In genomic region chr5:178221857-178222256, GRCh38 we compare ENCODE assay signal across 20 cellular contexts. TPM values are rescaled to one million over a fixed set of nuclear protein-coding genes. Genes with fewer than 3 reads are reported as not detected.
A peak's percentile ranks its signal among the peaks of the same experiment; 100 is the strongest.
DNase-seq lines count a peak whose midpoint lies in the region; ATAC-seq, FAIRE-seq and TF ChIP-seq lines count a peak whose summit lies in the region.
"Had no signal": no experiment of that assay in that cellular context is flagged by ENCODE, and none has a peak within 500 bp of the region (broad histone marks: within the 10 kb centered on the region; RNA-seq: fewer than 3 reads in every experiment).

No MANE protein-coding gene starts in this region.

- no peaks in the 10 kb centered on the region for H3K9me3 ChIP-seq in adrenal gland (replicated peaks in 1 of 3)
- H3K9me3 ChIP-seq: esophagus muscularis mucosa had no signal

- H3K4me1 Mint-ChIP-seq in T-helper 2 cell treated with Interferon-gamma antibody and Interleukin-4, amounts not matched to agents 5 μg/mL and 100 μg/mL, for 36 hours (ENCODE audit: low read depth) = peaks cover 6% of the 10 kb centered on the region
- H3K4me1 Mint-ChIP-seq in HFFc6 (ENCODE audit: low read depth) (no peaks in the 10 kb centered on the region; the same call in 1 of the 2 replicates), brain (peaks cover 19% of the 10 kb centered on the region), nephron progenitor cell (peaks cover 20% of the 10 kb centered on the region)

- no peak for FAIRE-seq in frontal cortex (lab: Jason Lieb, UNC)
- FAIRE-seq: GM12891 had no signal

- intact Hi-C loops in adrenal gland (cut with DNase I) = no loop called here

- no peak for TF ChIP-seq POLR2A in adrenal gland (IDR thresholded peaks at IDR 0.05)

- H3K9me3 Mint-ChIP-seq in T-helper 2 cell treated with Interferon-gamma antibody and Interleukin-4, amounts not matched to agents 5 μg/mL and 100 μg/mL, for 36 hours = no peaks in the 10 kb centered on the region
- H3K9me3 Mint-ChIP-seq in HFFc6 (no peaks in the 10 kb centered on the region; the same call in 1 of the 2 replicates), brain (no peaks in the 10 kb centered on the region), nephron progenitor cell (no peaks in the 10 kb centered on the region)

- no peak for ATAC-seq in GM18511 (IDR thresholded peaks at IDR 0.05; ENCODE audit: unreplicated experiment)
- ATAC-seq: left cardiac atrium had no signal

- H3K36me3 ChIP-seq in adrenal gland (replicated peaks in 1 of 2) = peaks cover 0 to 2% of the 10 kb centered on the region in 2 donors

- peaks cover 43% of the 10 kb centered on the region for H3K36me3 Mint-ChIP-seq in T-helper 2 cell treated with Interferon-gamma antibody and Interleukin-4, amounts not matched to agents 5 μg/mL and 100 μg/mL, for 36 hours (ENCODE audit: low read depth)
- peaks cover 35% of the 10 kb centered on the region for H3K36me3 Mint-ChIP-seq in HFFc6 (ENCODE audit: low read depth)
- H3K36me3 Mint-ChIP-seq in brain = peaks cover 64% of the 10 kb centered on the region
- peaks cover 71% of the 10 kb centered on the region for H3K36me3 Mint-ChIP-seq in nephron progenitor cell (ENCODE audit: low read depth)

- H3K27ac ChIP-seq in adrenal gland = peak overlapping the region in 1 of 5 donors; percentile 25
- H3K27ac ChIP-seq: esophagus muscularis mucosa, hepatocyte, SK-N-MC had no signal

- peak overlapping the region; percentile 8 for H3K27ac Mint-ChIP-seq in T-helper 2 cell treated with Interferon-gamma antibody and Interleukin-4, amounts not matched to agents 5 μg/mL and 100 μg/mL, for 36 hours
- H3K27ac Mint-ChIP-seq in HFFc6 = peak overlapping the region; percentile 11; the same call in 1 of the 2 replicates
- peak overlapping the region in 3 of 5 experiments; percentile 30 to 91 (median 74) for H3K27ac Mint-ChIP-seq in brain
- H3K27ac Mint-ChIP-seq in nephron progenitor cell = peak overlapping the region; percentile 89

- TF ChIP-seq CTCF in HFFc6 (IDR thresholded peaks at IDR 0.05) = no peak
- no peak for TF ChIP-seq CTCF in brain (conservative IDR thresholded peaks at IDR 0.05)
- no peak for TF ChIP-seq CTCF in nephron progenitor cell (IDR thresholded peaks at IDR 0.05)
- no peak for TF ChIP-seq CTCF in adrenal gland (IDR thresholded peaks at IDR 0.05)

- no peaks in the 10 kb centered on the region for H3K27me3 Mint-ChIP-seq in T-helper 2 cell treated with Interferon-gamma antibody and Interleukin-4, amounts not matched to agents 5 μg/mL and 100 μg/mL, for 36 hours (ENCODE audit: low read depth)
- peaks cover under 1% of the 10 kb centered on the region; the same call in 1 of the 2 replicates for H3K27me3 Mint-ChIP-seq in HFFc6 (ENCODE audit: insufficient read depth)
- no peaks in the 10 kb centered on the region for H3K27me3 Mint-ChIP-seq in brain
- H3K27me3 Mint-ChIP-seq in nephron progenitor cell (ENCODE audit: low read depth, poor library complexity) = peaks cover 4% of the 10 kb centered on the region

- no peak for DNase-seq in T-helper 2 cell treated with Interferon-gamma antibody and Interleukin-4, amounts not matched to agents 5 μg/mL and 100 μg/mL, for 36 hours (ENCODE audit: low spot score)
- DNase-seq in T-helper 2 cell (no peak), HFFc6 (no peak), nephron progenitor cell (no peak), frontal cortex (ENCODE audit: low spot score in 2 of 2) (no peak), adrenal gland (no peak)
- DNase-seq: 8988T, aorta, left cardiac atrium, NCI-H1436 treated with DMSO at 0.1 percent for 48 hours, NCI-H446 treated with DMSO at 0.1 percent for 48 hours had no signal

- H3K4me3 Mint-ChIP-seq in T-helper 2 cell treated with Interferon-gamma antibody and Interleukin-4, amounts not matched to agents 5 μg/mL and 100 μg/mL, for 36 hours = no peak overlapping the region
- H3K4me3 Mint-ChIP-seq in HFFc6 = no peak overlapping the region
- no peak overlapping the region for H3K4me3 Mint-ChIP-seq in brain
- no peak overlapping the region for H3K4me3 Mint-ChIP-seq in nephron progenitor cell

- 95 to 100% (median 97%) methylated on average over 4 of the region's 4 CpGs for WGBS in adrenal gland, 4 donors

- H3K27me3 ChIP-seq in adrenal gland = no peaks in the 10 kb centered on the region
- H3K27me3 ChIP-seq: esophagus muscularis mucosa, hepatocyte had no signal

- H3K4me1 ChIP-seq in adrenal gland (replicated peaks in 1 of 2) = no peaks in the 10 kb centered on the region

- no peak overlapping the region for H3K4me3 ChIP-seq in adrenal gland
- H3K4me3 ChIP-seq: esophagus muscularis mucosa, hepatocyte, SK-N-MC had no signal

RNA-seq across cellular contexts. Expression of gene PHYKPL, which starts 10.7 kb away (rescaled TPM):
- total RNA-seq in HFFc6 (2021; fragmentation: NEBNext Ultra II Directional; extraction: Animal tissue kit (Norgen Biotek cat#: 25700)) = 10 to 100 TPM; 18.7 to 25.6 (median 23.9) TPM
- polyA plus RNA-seq in brain (ENCODE audit: insufficient read depth, low read depth, low replicate concordance) = 8.0 TPM
- 9.0 TPM for total RNA-seq in frontal cortex
- 10 to 100 TPM; 15.0 to 93.2 (median 62.4) TPM for total RNA-seq in adrenal gland
- polyA plus RNA-seq in adrenal gland = 100 to 1,000 TPM in 1 of 3 donors, 10 to 100 TPM in 2; 21.2 to 125 (median 89.6) TPM

RNA-seq across cellular contexts. Expression of gene HNRNPAB, which starts 17.5 kb away (rescaled TPM):
- total RNA-seq in HFFc6 (2021; fragmentation: NEBNext Ultra II Directional; extraction: Animal tissue kit (Norgen Biotek cat#: 25700)) = 100 to 1,000 TPM; 153 to 218 (median 197) TPM
- polyA plus RNA-seq in brain (ENCODE audit: insufficient read depth, low read depth, low replicate concordance) (221 TPM), adrenal gland (100 to 1,000 TPM; 112 to 195 (median 146) TPM)
- total RNA-seq in frontal cortex (49.7 TPM), adrenal gland (100 to 1,000 TPM in 7 of 8 donors, 10 to 100 TPM in 1; 96.3 to 265 (median 117) TPM)

RNA-seq across cellular contexts. Expression of gene GMCL2, which starts 34.7 kb away (rescaled TPM):
- total RNA-seq in HFFc6 (2021; fragmentation: NEBNext Ultra II Directional; extraction: Animal tissue kit (Norgen Biotek cat#: 25700)) = not detected
- polyA plus RNA-seq in brain (ENCODE audit: insufficient read depth, low read depth, low replicate concordance) (not detected), adrenal gland (not detected)
- total RNA-seq in frontal cortex (not detected), adrenal gland (not detected)
- total RNA-seq: aorta, esophagus muscularis mucosa, hepatocyte, left cardiac atrium, OCI-LY7, renal cortical epithelial cell, temporal lobe had no signal
- polyA plus RNA-seq: aorta, hepatocyte had no signal

Comparison
In these comparisons a context has a peak if more than half of its experiments do, and no peak if none do; other contexts are left out.
1. H3K27ac Mint-ChIP-seq: peak in every context shown above with its lines; median percentile 89 in nephron progenitor cell; 74 in brain; 11 in HFFc6; 8 in T-helper 2 cell treated with Interferon-gamma antibody and Interleukin-4, amounts not matched to agents 5 μg/mL and 100 μg/mL, for 36 hours.